15 cellular contexts compared by ENCODE assay signal in the genomic region with DNA sequence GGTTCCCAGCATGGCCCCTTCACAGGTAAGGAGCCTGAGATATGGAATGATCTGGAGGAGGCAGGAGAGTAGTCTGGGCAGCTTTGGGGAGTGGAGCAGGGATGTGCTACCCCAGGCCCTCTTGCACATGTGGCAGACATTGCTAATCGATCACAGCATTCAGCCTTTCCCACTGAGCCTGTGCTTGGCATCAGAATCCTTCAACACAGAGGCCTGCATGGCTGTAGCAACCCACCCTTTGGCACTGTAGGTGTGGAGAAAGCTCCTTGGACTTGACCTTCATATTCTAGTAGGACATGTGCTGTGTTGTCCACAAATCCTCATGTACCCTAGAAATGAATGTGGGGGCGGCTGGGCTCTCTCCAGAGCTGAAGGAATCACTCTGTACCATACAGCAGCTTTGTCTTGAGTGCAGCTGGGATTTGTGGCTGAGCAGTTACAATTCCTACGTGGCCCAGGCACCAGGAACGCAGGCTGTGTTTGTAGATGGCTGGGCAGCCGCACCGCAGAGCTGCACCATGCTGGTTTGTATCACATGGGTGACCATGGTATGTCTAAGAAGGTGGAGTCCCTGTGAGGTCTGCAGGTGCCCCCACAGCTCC.
"Had no signal": no experiment of that assay in that cellular context is flagged by ENCODE, and none has a peak within 500 bp of the region (broad histone marks: within the 10 kb centered on the region; RNA-seq: fewer than 3 reads in every experiment).

No MANE protein-coding gene starts in this region.

- H3K27ac ChIP-seq: brain microvascular endothelial cell, WERI-Rb-1 had no signal

- H3K27ac Mint-ChIP-seq: activated naive CD8-positive, alpha-beta T cell treated with anti-CD3 and anti-CD28 coated beads for 36 hours; activated T-helper 1 cell treated with anti-CD3 and anti-CD28 coated beads, Interleukin-12 subunit alpha, Interleukin-12 subunit beta, Interleukin-2, Interleukin-4 antibody, amounts not matched to agents 30 ng/mL and 10 ng/mL and 1 ng/mL, durations not matched to agents 14 hours and 24 hours and 36 hours; mesothelial cell of epicardium; stimulated activated effector memory CD8-positive, alpha-beta T cell treated with anti-CD3 and anti-CD28 coated beads, Interleukin-12 subunit alpha, Interleukin-12 subunit beta, amount 100 ng/mL, for 72 hours; T-helper 1 cell treated with Interleukin-12 subunit alpha and Interleukin-12 subunit beta and Interleukin-4 antibody, amounts not matched to agents 30 μg/mL and 1 μg/mL, for 36 hours had no signal

- DNase-seq: activated CD4-positive, alpha-beta T cell treated with anti-CD3 and anti-CD28 coated beads for 4 hours; activated naive CD8-positive, alpha-beta T cell treated with anti-CD3 and anti-CD28 coated beads for 36 hours; brain microvascular endothelial cell; cerebellar nuclear complex; effector CD8-positive, alpha-beta T cell; gastrocnemius medialis; heart right ventricle; lower lobe of right lung; tibial artery; WERI-Rb-1 had no signal

- H3K9me3 Mint-ChIP-seq: activated naive CD8-positive, alpha-beta T cell treated with anti-CD3 and anti-CD28 coated beads for 36 hours; activated T-helper 1 cell treated with anti-CD3 and anti-CD28 coated beads, Interleukin-12 subunit alpha, Interleukin-12 subunit beta, Interleukin-2, Interleukin-4 antibody, amounts not matched to agents 30 ng/mL and 10 ng/mL and 1 ng/mL, durations not matched to agents 14 hours and 24 hours and 36 hours; mesothelial cell of epicardium; stimulated activated effector memory CD8-positive, alpha-beta T cell treated with anti-CD3 and anti-CD28 coated beads, Interleukin-12 subunit alpha, Interleukin-12 subunit beta, amount 100 ng/mL, for 72 hours; T-helper 1 cell treated with Interleukin-12 subunit alpha and Interleukin-12 subunit beta and Interleukin-4 antibody, amounts not matched to agents 30 μg/mL and 1 μg/mL, for 36 hours had no signal

- H3K27me3 Mint-ChIP-seq: activated naive CD8-positive, alpha-beta T cell treated with anti-CD3 and anti-CD28 coated beads for 36 hours had no signal

- H3K4me3 Mint-ChIP-seq: activated naive CD8-positive, alpha-beta T cell treated with anti-CD3 and anti-CD28 coated beads for 36 hours; activated T-helper 1 cell treated with anti-CD3 and anti-CD28 coated beads, Interleukin-12 subunit alpha, Interleukin-12 subunit beta, Interleukin-2, Interleukin-4 antibody, amounts not matched to agents 30 ng/mL and 10 ng/mL and 1 ng/mL, durations not matched to agents 14 hours and 24 hours and 36 hours; mesothelial cell of epicardium; stimulated activated effector memory CD8-positive, alpha-beta T cell treated with anti-CD3 and anti-CD28 coated beads, Interleukin-12 subunit alpha, Interleukin-12 subunit beta, amount 100 ng/mL, for 72 hours; T-helper 1 cell treated with Interleukin-12 subunit alpha and Interleukin-12 subunit beta and Interleukin-4 antibody, amounts not matched to agents 30 μg/mL and 1 μg/mL, for 36 hours had no signal

- H3K27me3 ChIP-seq: brain microvascular endothelial cell, gastrocnemius medialis, heart right ventricle, tibial artery had no signal

- FAIRE-seq: urothelium cell line had no signal

- H3K9me3 ChIP-seq: gastrocnemius medialis, heart right ventricle, lower lobe of right lung, tibial artery had no signal

- ATAC-seq: gastrocnemius medialis; stimulated activated effector memory CD8-positive, alpha-beta T cell treated with anti-CD3 and anti-CD28 coated beads, Interleukin-12 subunit alpha, Interleukin-12 subunit beta, amount 100 ng/mL, for 72 hours had no signal

- H3K4me3 ChIP-seq: gastrocnemius medialis, heart right ventricle, lower lobe of right lung, tibial artery had no signal

- H3K4me1 ChIP-seq: gastrocnemius medialis had no signal

- H3K36me3 Mint-ChIP-seq: stimulated activated effector memory CD8-positive, alpha-beta T cell treated with anti-CD3 and anti-CD28 coated beads, Interleukin-12 subunit alpha, Interleukin-12 subunit beta, amount 100 ng/mL, for 72 hours had no signal
